Comparison of ENCODE assay signal across 19 cellular contexts in genomic region chr16:14378684-14379467, GRCh38.
DNase-seq lines count a peak whose midpoint lies in the region; ATAC-seq and TF ChIP-seq lines count a peak whose summit lies in the region.
"Had no signal": no experiment of that assay in that cellular context is flagged by ENCODE, and none has a peak within 500 bp of the region (broad histone marks: within the 10 kb centered on the region; RNA-seq: fewer than 3 reads in every experiment).

No MANE protein-coding gene starts in this region.

- peak overlapping the region; percentile 38 for H3K4me2 ChIP-seq in skeletal muscle satellite cell (ENCODE audit: low read length)

- H3K4me3 Mint-ChIP-seq in endodermal cell, result no peak overlapping the region
- H3K4me3 Mint-ChIP-seq: activated naive CD8-positive, alpha-beta T cell; activated T-cell treated with anti-CD3 and anti-CD28 coated beads, Interleukin-2, amount 50 U/mL, for 24 hours; CD8-positive, alpha-beta T cell; central memory CD8-positive, alpha-beta T cell; stimulated activated naive CD8-positive, alpha-beta T cell treated with anti-CD3 and anti-CD28 coated beads, Interleukin-15, Interleukin-2, amounts not matched to agents 100 ng/mL and 50 ng/mL, for 24 hours had no signal

- no peak overlapping the region for H3K4me3 ChIP-seq in Panc1 (ENCODE audit: low read depth in 2 of 2, low read length in 2 of 2)
- H3K4me3 ChIP-seq in endodermal cell (ENCODE audit: low read length), result no peak overlapping the region
- no peak overlapping the region for H3K4me3 ChIP-seq in skeletal muscle satellite cell (ENCODE audit: low read length)
- no peak overlapping the region for H3K4me3 ChIP-seq in effector memory CD4-positive, alpha-beta T cell (ENCODE audit: insufficient read depth, low read depth, low read length, poor library complexity, severe bottlenecking)
- H3K4me3 ChIP-seq: MG63, pancreas had no signal

- intact Hi-C loops in Panc1 (cut with micrococcal nuclease; ENCODE audit: unreplicated experiment), result no loop called here

- POLR2A ChIA-PET in Panc1 (lab: Charles Lee), result interaction anchor here (0.7 kb wide), 1 partner anchor 75 kb away, joined by 9 read pairs; no protein-coding TSS in a partner anchor

- no peaks in the 10 kb centered on the region for H3K36me3 ChIP-seq in Panc1 (ENCODE audit: control insufficient read depth, insufficient read depth, low read length)
- no peaks in the 10 kb centered on the region for H3K36me3 ChIP-seq in endodermal cell (ENCODE audit: control insufficient read depth, insufficient read depth, low read length)
- no peaks in the 10 kb centered on the region for H3K36me3 ChIP-seq in skeletal muscle satellite cell (ENCODE audit: insufficient read depth, low read length)
- no peaks in the 10 kb centered on the region for H3K36me3 ChIP-seq in effector memory CD4-positive, alpha-beta T cell (ENCODE audit: control insufficient read depth, insufficient read depth, low read length)
- H3K36me3 ChIP-seq: MG63, pancreas had no signal

- BruUV-seq in Panc1 (replicated peaks; lab: Mats Ljungman, UMichigan), result no TSS peak

- peaks cover 3% of the 10 kb centered on the region for H3K9me3 Mint-ChIP-seq in endodermal cell
- H3K9me3 Mint-ChIP-seq: activated T-cell treated with anti-CD3 and anti-CD28 coated beads, Interleukin-2, amount 50 U/mL, for 24 hours; CD8-positive, alpha-beta T cell; central memory CD8-positive, alpha-beta T cell; stimulated activated naive CD8-positive, alpha-beta T cell treated with anti-CD3 and anti-CD28 coated beads, Interleukin-15, Interleukin-2, amounts not matched to agents 100 ng/mL and 50 ng/mL, for 24 hours had no signal

- no peaks in the 10 kb centered on the region for H3K27me3 Mint-ChIP-seq in endodermal cell (ENCODE audit: insufficient read depth)
- H3K27me3 Mint-ChIP-seq: activated naive CD8-positive, alpha-beta T cell; activated T-cell treated with anti-CD3 and anti-CD28 coated beads, Interleukin-2, amount 50 U/mL, for 24 hours; stimulated activated naive CD8-positive, alpha-beta T cell treated with anti-CD3 and anti-CD28 coated beads, Interleukin-15, Interleukin-2, amounts not matched to agents 100 ng/mL and 50 ng/mL, for 24 hours had no signal

- H3K27me3 ChIP-seq in Panc1 (ENCODE audit: control insufficient read depth, insufficient read depth, low read length) (no peaks in the 10 kb centered on the region), endodermal cell (ENCODE audit: control insufficient read depth, insufficient read depth, low read length, poor library complexity, severe bottlenecking) (no peaks in the 10 kb centered on the region), skeletal muscle satellite cell (ENCODE audit: control insufficient read depth, insufficient read depth, low read length) (no peaks in the 10 kb centered on the region)
- no peaks in the 10 kb centered on the region for H3K27me3 ChIP-seq in effector memory CD4-positive, alpha-beta T cell (replicated peaks; ENCODE audit: control insufficient read depth, insufficient read depth, low read length, poor library complexity, severe bottlenecking)
- H3K27me3 ChIP-seq: MG63, pancreas had no signal

- DNase-seq in ELR (ENCODE audit: low read depth), result peak; percentile 84
- DNase-seq in Panc1 (ENCODE audit: low read depth, low spot score), result no peak
- DNase-seq in endodermal cell, result no peak
- DNase-seq in effector memory CD4-positive, alpha-beta T cell, result no peak
- DNase-seq in HUDEP-2 (lab: John Stamatoyannopoulos, UW; ENCODE audit: unreplicated experiment in 76 of 76), result no peak
- DNase-seq: activated CD4-positive, alpha-beta T cell treated with anti-CD3 and anti-CD28 coated beads, Interleukin-2, amount 50 U/mL, for 1 hour; activated T-cell treated with anti-CD3 and anti-CD28 coated beads, Interleukin-2, amount 50 U/mL, for 24 hours; CD8-positive, alpha-beta T cell; MG63; NCI-H2081; pancreas; stimulated activated CD4-positive, alpha-beta T cell treated with anti-CD3 and anti-CD28 coated beads, Interleukin-12 subunit alpha, Interleukin-12 subunit beta, amount 100 ng/mL, for 4 hours had no signal

- CTCF ChIA-PET in Panc1 (lab: Charles Lee), result interaction anchor here (0.7 kb wide), 1 partner anchor 19 kb away, joined by 4 read pairs; no protein-coding TSS in a partner anchor

- H3K9ac ChIP-seq in endodermal cell (ENCODE audit: extremely low read depth, low read length, poor library complexity, severe bottlenecking), result no peak overlapping the region
- H3K9ac ChIP-seq in skeletal muscle satellite cell (ENCODE audit: low read depth, low read length), result no peak overlapping the region

- no peak overlapping the region for H3K27ac Mint-ChIP-seq in endodermal cell
- H3K27ac Mint-ChIP-seq: activated naive CD8-positive, alpha-beta T cell; activated T-cell treated with anti-CD3 and anti-CD28 coated beads, Interleukin-2, amount 50 U/mL, for 24 hours; CD8-positive, alpha-beta T cell; stimulated activated naive CD8-positive, alpha-beta T cell treated with anti-CD3 and anti-CD28 coated beads, Interleukin-15, Interleukin-2, amounts not matched to agents 100 ng/mL and 50 ng/mL, for 24 hours had no signal

- in situ Hi-C loops in Panc1 (cut with HindIII; ENCODE audit: low pct_unique_long_range_greater_than_20kb, low sequenced_read_pairs), result no loop called here

- 92% methylated on average over 14 to 17 of the region's 17 CpGs for WGBS in endodermal cell (ENCODE audit: insufficient coverage in 1 of 2, insufficient read length in 1 of 2), 2 experiments

- no peak overlapping the region for H3K27ac ChIP-seq in Panc1 (ENCODE audit: low read length)
- no peak overlapping the region for H3K27ac ChIP-seq in endodermal cell (ENCODE audit: low read depth, low read length)
- H3K27ac ChIP-seq in effector memory CD4-positive, alpha-beta T cell (ENCODE audit: insufficient read depth, low read length, poor library complexity, severe bottlenecking), result no peak overlapping the region
- H3K27ac ChIP-seq: pancreas had no signal

- no peaks in the 10 kb centered on the region for H3K36me3 Mint-ChIP-seq in endodermal cell (ENCODE audit: low read depth)
- H3K36me3 Mint-ChIP-seq: CD8-positive, alpha-beta T cell had no signal

- H3K4me1 Mint-ChIP-seq in endodermal cell, result no peaks in the 10 kb centered on the region
- H3K4me1 Mint-ChIP-seq: central memory CD8-positive, alpha-beta T cell had no signal

- H3K4me1 ChIP-seq in Panc1 (ENCODE audit: control insufficient read depth, insufficient read depth, low read length), result no peaks in the 10 kb centered on the region
- H3K4me1 ChIP-seq in endodermal cell (ENCODE audit: control insufficient read depth, insufficient read depth, low read length), result no peaks in the 10 kb centered on the region
- peaks cover 18% of the 10 kb centered on the region for H3K4me1 ChIP-seq in skeletal muscle satellite cell (ENCODE audit: control insufficient read depth, insufficient read depth, low read length)
- no peaks in the 10 kb centered on the region for H3K4me1 ChIP-seq in effector memory CD4-positive, alpha-beta T cell (ENCODE audit: control insufficient read depth, insufficient read depth, low read length, poor library complexity, severe bottlenecking)
- H3K4me1 ChIP-seq: pancreas had no signal

- TF ChIP-seq CTCF in Panc1 (IDR thresholded peaks at IDR 0.05) (no peak), endodermal cell (conservative IDR thresholded peaks at IDR 0.05) (peak; percentile 25)

- no peaks in the 10 kb centered on the region for H3K9me3 ChIP-seq in Panc1 (ENCODE audit: control insufficient read depth, insufficient read depth, low read depth, low read length)
- no peaks in the 10 kb centered on the region for H3K9me3 ChIP-seq in endodermal cell (ENCODE audit: control insufficient read depth, low read length)
- no peaks in the 10 kb centered on the region for H3K9me3 ChIP-seq in skeletal muscle satellite cell (replicated peaks; ENCODE audit: low read length)
- H3K9me3 ChIP-seq in effector memory CD4-positive, alpha-beta T cell (ENCODE audit: control insufficient read depth, low read length), result no peaks in the 10 kb centered on the region
- H3K9me3 ChIP-seq: MG63, pancreas had no signal

- ATAC-seq in Panc1, result peak; percentile 44; the same call in 1 of the 2 replicates
- ATAC-seq in GM21737 (IDR thresholded peaks at IDR 0.05; ENCODE audit: unreplicated experiment), result no peak
- no peak for ATAC-seq in HG02852 (IDR thresholded peaks at IDR 0.05; ENCODE audit: unreplicated experiment)
- ATAC-seq: CD8-positive, alpha-beta T cell; pancreas; Right ventricle myocardium inferior had no signal
